Comparison of ENCODE assay signal across 8 cellular contexts in genomic region chr10:46106410-46107255, GRCh38.
A peak's percentile ranks its signal among the peaks of the same experiment; 100 is the strongest.
DNase-seq lines count a peak whose midpoint lies in the region; TF ChIP-seq lines count a peak whose summit lies in the region.

No MANE protein-coding gene starts in this region.

- WGBS in liver: 4% methylated on average over 53 of the region's 55 CpGs

- H3K36me3 ChIP-seq in HEK293 (ENCODE audit: control insufficient read depth in 2 of 2, insufficient read depth in 1 of 2, low read length in 2 of 2): no peaks in the 10 kb centered on the region
- H3K36me3 ChIP-seq in liver (ENCODE audit: control insufficient read depth in 4 of 4, insufficient read depth in 3 of 4, low read depth in 1 of 4, low read length in 3 of 4): no peaks in the 10 kb centered on the region

- H3K9ac ChIP-seq in liver (ENCODE audit: low read depth in 1 of 2, low read length in 2 of 2): no peak overlapping the region

- DNase-seq in NCI-H1105 treated with DMSO at 0.1 percent for 48 hours (lab: John Stamatoyannopoulos, UW) (peak; percentile 36), NCI-H1105 (lab: John Stamatoyannopoulos, UW) (no peak), M059J (ENCODE audit: low read depth) (peak; percentile 63), ecto neural progenitor cell (ENCODE audit: low spot score) (peak; percentile 62)
- DNase-seq in stimulated activated CD8-positive, alpha-beta memory T cell treated with anti-CD3 and anti-CD28 coated beads, Interleukin-4, amount 100 ng/mL, for 24 hours (ENCODE audit: low read depth): peak; percentile 46

- TF ChIP-seq RAD21 in liver (IDR thresholded peaks at IDR 0.05): peak in 1 of 2 donors; percentile 43

- H3K4me3 ChIP-seq in HEK293 (ENCODE audit: low read depth, low read length): peak overlapping the region; percentile 41
- H3K4me3 ChIP-seq in WI38 (ENCODE audit: low read depth, low read length): peak overlapping the region; percentile 59
- H3K4me3 ChIP-seq in liver (ENCODE audit: low read depth in 1 of 3, low read length in 3 of 3): peak overlapping the region; percentile 43 to 69 (median 69)

- H3K27me3 ChIP-seq in liver (ENCODE audit: control insufficient read depth in 4 of 4, insufficient read depth in 4 of 4, low read length in 3 of 4): peaks cover 0 to 4% (median 0%) of the 10 kb centered on the region in 4 donors

- TF ChIP-seq CTCF in HEK293 (tag by site-specific recombination; IDR thresholded peaks at IDR 0.05): peak; percentile 94
- no peak for TF ChIP-seq CTCF in WI38 (IDR thresholded peaks at IDR 0.05; ENCODE audit: low read depth, low read length)
- TF ChIP-seq CTCF in liver (IDR thresholded peaks at IDR 0.05; ENCODE audit: low read depth, low read length, missing input control): peak; percentile 21

- H3K27ac ChIP-seq in HEK293 (ENCODE audit: extremely low read depth, low read depth, low read length) (no peak overlapping the region; the same call in 1 of the 2 replicates), liver (ENCODE audit: low read depth in 1 of 2, low read length in 2 of 2) (no peak overlapping the region)

- H3K4me1 ChIP-seq in HEK293 (ENCODE audit: control insufficient read depth, insufficient read depth, low read length) (0 out of 2 replicates have a peak, but pooled peaks cover 3% of the 10 kb centered on the region), liver (ENCODE audit: control insufficient read depth in 4 of 4, insufficient read depth in 4 of 4, low read length in 3 of 4) (peaks cover 2 to 8% (median 6%) of the 10 kb centered on the region in 4 donors)

- H3K9me3 ChIP-seq in HEK293 (ENCODE audit: control insufficient read depth, insufficient read depth, low read depth, low read length) (no peaks in the 10 kb centered on the region), liver (ENCODE audit: control insufficient read depth in 4 of 4, low read length in 3 of 4) (no peaks in the 10 kb centered on the region)

- CTCF ChIA-PET in HEK293 (lab: Yijun Ruan, JAX): interaction anchor here (0.6 to 0.7 kb wide), 2 partner anchors 149 to 793 kb away, joined by 3 to 5 read pairs; no protein-coding TSS in a partner anchor

- POLR2A ChIA-PET in HEK293 (lab: Yijun Ruan, JAX): interaction anchor here (0.5 to 2.3 kb wide), 6 partner anchors 20 to 1274 kb away, joined by 3 to 32 read pairs (median 5); no protein-coding TSS in a partner anchor

TF ChIP-seq in HEK293, 187 proteins besides CTCF, POLR2A, EP300 and RAD21 (continues in another document):
- TF ChIP-seq GLIS1 (tag by site-specific recombination; IDR thresholded peaks at IDR 0.05) (peak; percentile 74), ZXDB (tag by site-specific recombination; IDR thresholded peaks at IDR 0.05) (peak; percentile 55; the same call in 1 of the 2 replicates), ZFP37 (tag by site-specific recombination; IDR thresholded peaks at IDR 0.05) (peak; percentile 96), BCL6B (tag by site-specific recombination; IDR thresholded peaks at IDR 0.05) (no peak), ZBTB17 (tag by site-specific recombination; IDR thresholded peaks at IDR 0.05) (peak; percentile 89), ZNF391 (tag by site-specific recombination; IDR thresholded peaks at IDR 0.05; ENCODE audit: borderline replicate concordance, low read depth) (peak; percentile 40; the same call in 1 of the 2 replicates), ZFHX2 (tag by site-specific recombination; conservative IDR thresholded peaks at IDR 0.05) (peak; percentile 70), ZNF174 (tag by site-specific recombination; IDR thresholded peaks at IDR 0.05) (no peak), ZNF394 (tag by site-specific recombination; IDR thresholded peaks at IDR 0.05; ENCODE audit: borderline replicate concordance) (peak; percentile 71; the same call in 1 of the 2 replicates), SP3 (tag by site-specific recombination; IDR thresholded peaks at IDR 0.05) (peak; percentile 87), ZBTB26 (tag by site-specific recombination; optimal IDR thresholded peaks at IDR 0.05) (peak; percentile 91), ZNF10 (tag by site-specific recombination; IDR thresholded peaks at IDR 0.05) (no peak)

TF ChIP-seq in liver, 16 proteins besides CTCF, POLR2A, EP300 and RAD21:
- no peak for TF ChIP-seq SP1 (IDR thresholded peaks at IDR 0.05)
- peak; percentile 40 for TF ChIP-seq REST (IDR thresholded peaks at IDR 0.05)
- no peak for TF ChIP-seq MAX (IDR thresholded peaks at IDR 0.05)
